Comparison of ENCODE assay signal across 8 cellular contexts in genomic region chr3:64023187-64023860, GRCh38. TPM values are rescaled to one million over a fixed set of nuclear protein-coding genes. Genes with fewer than 3 reads are reported as not detected.
DNase-seq lines count a peak whose midpoint lies in the region; ATAC-seq and TF ChIP-seq lines count a peak whose summit lies in the region.

Gene PSMD6 (minus strand): TSS chr3:64023494. CDS start chr3:64023419, 75 bp downstream.

- peak within 1 kb of the TSS; percentile 89 for H3K4me3 Mint-ChIP-seq in activated T-cell treated with anti-CD3 and anti-CD28 coated beads, Interleukin-2, amount 50 U/mL, for 24 hours

- DNase-seq in DMS153 (lab: John Stamatoyannopoulos, UW) (peak; percentile 10), PC-9 (peak; percentile 55 to 91)
- DNase-seq in activated T-cell treated with anti-CD3 and anti-CD28 coated beads, Interleukin-2, amount 50 U/mL, for 24 hours = peak; percentile 99
- DNase-seq in stimulated activated CD8-positive, alpha-beta memory T cell treated with anti-CD3 and anti-CD28 coated beads, Interleukin-7, amount 100 ng/mL, for 4 hours (ENCODE audit: low read depth in 2 of 2) = peak; percentile 78 to 84

- H3K36me3 ChIP-seq in HUES6 (ENCODE audit: control insufficient read depth, insufficient read depth, low read length) (peaks cover 32% of the 10 kb centered on the region), PC-9 (ENCODE audit: low read depth) (no peaks in the 10 kb centered on the region; the same call in 1 of the 2 replicates), muscle layer of colon (ENCODE audit: insufficient read depth, low read length) (peaks cover 23% of the 10 kb centered on the region)

- no peaks in the 10 kb centered on the region for H3K9me3 ChIP-seq in HUES6 (ENCODE audit: control insufficient read depth, insufficient read depth, low read depth, low read length)
- H3K9me3 ChIP-seq in PC-9 (ENCODE audit: insufficient read depth, low read depth) = no peaks in the 10 kb centered on the region
- no peaks in the 10 kb centered on the region for H3K9me3 ChIP-seq in muscle layer of colon (ENCODE audit: low read length)

- H3K4me2 ChIP-seq in PC-9 = peak within 1 kb of the TSS; percentile 95

- H3K4me1 Mint-ChIP-seq in activated T-cell treated with anti-CD3 and anti-CD28 coated beads, Interleukin-2, amount 50 U/mL, for 24 hours (ENCODE audit: low read depth) = peaks cover 29% of the 10 kb centered on the region

- H3K4me1 ChIP-seq in HUES6 (ENCODE audit: control insufficient read depth, insufficient read depth, low read length) (0 out of 2 replicates have a peak, but pooled peaks cover 4% of the 10 kb centered on the region), PC-9 (replicated peaks; ENCODE audit: insufficient read depth) (peaks cover 7% of the 10 kb centered on the region), muscle layer of colon (ENCODE audit: insufficient read depth, low read length) (peaks cover 20% of the 10 kb centered on the region)

- peaks cover 16% of the 10 kb centered on the region for H3K27me3 Mint-ChIP-seq in activated T-cell treated with anti-CD3 and anti-CD28 coated beads, Interleukin-2, amount 50 U/mL, for 24 hours

- no peaks in the 10 kb centered on the region; the same call in 1 of the 2 replicates for H3F3A ChIP-seq in PC-9 (ENCODE audit: insufficient read depth, low read depth)

- H3K36me3 Mint-ChIP-seq in activated T-cell treated with anti-CD3 and anti-CD28 coated beads, Interleukin-2, amount 50 U/mL, for 24 hours (ENCODE audit: low read depth) = peaks cover 48% of the 10 kb centered on the region

- H3K27ac ChIP-seq in HUES6 (ENCODE audit: low read depth, low read length) = peak within 1 kb of the TSS; percentile 44; the same call in 1 of the 2 replicates
- peak within 1 kb of the TSS; percentile 54 for H3K27ac ChIP-seq in PC-9
- H3K27ac ChIP-seq in muscle layer of colon (ENCODE audit: low read depth, low read length) = peak within 1 kb of the TSS; percentile 88

- peaks cover under 1% of the 10 kb centered on the region; the same call in 1 of the 2 replicates for H4K20me1 ChIP-seq in PC-9 (ENCODE audit: insufficient read depth)

- no TSS peak for BruUV-seq in PC-9 (replicated peaks; lab: Mats Ljungman, UMichigan)

- intact Hi-C loops in PC-9 (cut with micrococcal nuclease; ENCODE audit: unreplicated experiment) = loop anchor here (1.0 kb wide), 1 partner anchor 461 kb away; no protein-coding TSS in a partner anchor

- H3K9me2 ChIP-seq in PC-9 (ENCODE audit: insufficient read depth) = no peaks in the 10 kb centered on the region

- no peaks in the 10 kb centered on the region for H3K9me3 Mint-ChIP-seq in activated T-cell treated with anti-CD3 and anti-CD28 coated beads, Interleukin-2, amount 50 U/mL, for 24 hours

- H2AFZ ChIP-seq in PC-9 = peak within 1 kb of the TSS; percentile 92

- peaks cover 24% of the 10 kb centered on the region for H3K79me2 ChIP-seq in PC-9 (ENCODE audit: low read depth)

- H3K27ac Mint-ChIP-seq in activated T-cell treated with anti-CD3 and anti-CD28 coated beads, Interleukin-2, amount 50 U/mL, for 24 hours = peak within 1 kb of the TSS; percentile 95

- POLR2A ChIA-PET in PC-9 (lab: Charles Lee; ENCODE audit: unreplicated experiment) = interaction anchor here (0.6 kb wide), 1 partner anchor 462 kb away, joined by 3 read pairs; no protein-coding TSS in a partner anchor

- H3K9ac ChIP-seq in HUES6 (ENCODE audit: low read length) = peak within 1 kb of the TSS; percentile 96
- peak within 1 kb of the TSS; percentile 72 for H3K9ac ChIP-seq in muscle layer of colon (ENCODE audit: low read length)

- no peaks in the 10 kb centered on the region for H3K27me3 ChIP-seq in HUES6 (ENCODE audit: control insufficient read depth, insufficient read depth, low read length)
- H3K27me3 ChIP-seq in PC-9 (ENCODE audit: insufficient read depth, low read depth) = no peaks in the 10 kb centered on the region
- H3K27me3 ChIP-seq in muscle layer of colon (ENCODE audit: control insufficient read depth in 1 of 2, insufficient read depth in 2 of 2, low read length in 2 of 2) = no peaks in the 10 kb centered on the region

- ATAC-seq in GM21423 (IDR thresholded peaks at IDR 0.05; ENCODE audit: unreplicated experiment) (peak; percentile 97), esophagus mucosa (peak; percentile 98)

- H3K4me3 ChIP-seq in HUES6 (ENCODE audit: low read depth, low read length) (peak within 1 kb of the TSS; percentile 99), PC-9 (peak within 1 kb of the TSS; percentile 91), muscle layer of colon (ENCODE audit: low read depth in 1 of 2, low read length in 2 of 2) (peak within 1 kb of the TSS; percentile 94 to 98)

- peak; percentile 88 for TF ChIP-seq CTCF in PC-9 (conservative IDR thresholded peaks at IDR 0.05)

- CTCF ChIA-PET in PC-9 (lab: Charles Lee) = interaction anchor here (0.6 to 1.2 kb wide), 3 partner anchors 62 to 479 kb away, joined by 3 to 7 read pairs (median 3); no protein-coding TSS in a partner anchor

RNA-seq across cellular contexts. Expression of gene PSMD6, which starts in this region (rescaled TPM):
- total RNA-seq in PC-9 (2021) = 52.0 and 68.8 TPM in 2 replicates
- 63.8 TPM for total RNA-seq in esophagus mucosa

Comparison
In these comparisons a context has a peak if more than half of its experiments do, and no peak if none do; other contexts are left out.
1. Peak in every context shown above with its lines: DNase-seq, ATAC-seq, H3K4me3 ChIP-seq and H3K27ac ChIP-seq.
2. DNase-seq: peak in every context shown above with its lines; median percentile 99 in activated T-cell treated with anti-CD3 and anti-CD28 coated beads, Interleukin-2, amount 50 U/mL, for 24 hours; 81 in stimulated activated CD8-positive, alpha-beta memory T cell treated with anti-CD3 and anti-CD28 coated beads, Interleukin-7, amount 100 ng/mL, for 4 hours; 73 in PC-9; 10 in DMS153.